11 cellular contexts compared by ENCODE assay signal in genomic region chr18:3666526-3667254, GRCh38.
A peak's percentile ranks its signal among the peaks of the same experiment; 100 is the strongest.
DNase-seq lines count a peak whose midpoint lies in the region; ATAC-seq, FAIRE-seq and TF ChIP-seq lines count a peak whose summit lies in the region.
"Had no signal": no experiment of that assay in that cellular context is flagged by ENCODE, and none has a peak within 500 bp of the region (broad histone marks: within the 10 kb centered on the region; RNA-seq: fewer than 3 reads in every experiment).

No MANE protein-coding gene starts in this region.

- 91% methylated on average over 5 of the region's 5 CpGs for WGBS in prostate gland

- peak; percentile 70 for TF ChIP-seq CTCF in 22Rv1 (IDR thresholded peaks at IDR 0.05)
- peak; percentile 61 for TF ChIP-seq CTCF in Panc1 (IDR thresholded peaks at IDR 0.05)
- TF ChIP-seq CTCF in keratinocyte (optimal IDR thresholded peaks at IDR 0.05 in 1 of 3, IDR thresholded peaks at IDR 0.05 in 1 of 3, conservative IDR thresholded peaks at IDR 0.05 in 1 of 3; ENCODE audit: extremely low read depth in 1 of 3, insufficient read depth in 2 of 3, low read length in 3 of 3) = no peak
- no peak for TF ChIP-seq CTCF in prostate gland (IDR thresholded peaks at IDR 0.05)

- no TSS peak for BruUV-seq in Panc1 (replicated peaks; lab: Mats Ljungman, UMichigan)

- DNase-seq in Panc1 (ENCODE audit: low read depth, low spot score) = no peak
- no peak for DNase-seq in keratinocyte (ENCODE audit: low read depth, low spot score)
- no peak for DNase-seq in NCI-H1092 (lab: John Stamatoyannopoulos, UW)
- no peak for DNase-seq in OCI-M1 (lab: John Stamatoyannopoulos, UW)
- no peak for DNase-seq in activated CD4-positive, alpha-beta memory T cell treated with anti-CD3 and anti-CD28 coated beads, Interleukin-2, amount 10 ng/mL, durations not matched to agents 7 days and 5 days
- no peak for DNase-seq in prostate gland (ENCODE audit: low spot score)
- DNase-seq: activated gamma-delta T cell had no signal

- intact Hi-C loops in Panc1 (cut with micrococcal nuclease; ENCODE audit: unreplicated experiment) = loop anchor here (2.0 to 5.0 kb wide), 3 partner anchors 64 to 386 kb away; partner anchors contain the start of gene TGIF1
- intact Hi-C loops in prostate gland (cut with DNase I) = loop anchor here (1.0 to 5.0 kb wide), 4 partner anchors 39 to 385 kb away; no protein-coding TSS in a partner anchor

- no peaks in the 10 kb centered on the region for H4K20me1 ChIP-seq in keratinocyte (ENCODE audit: control insufficient read depth, extremely low read depth, insufficient read depth, low read length)

- H3K4me3 Mint-ChIP-seq in activated CD4-positive, alpha-beta memory T cell treated with anti-CD3 and anti-CD28 coated beads, Interleukin-2, amount 10 ng/mL, durations not matched to agents 7 days and 5 days = no peak overlapping the region
- H3K4me3 Mint-ChIP-seq: dendritic cell treated with granulocyte-macrophage colony-stimulating factor and Interleukin-4, amounts not matched to agents 40 ng/mL and 50 ng/mL, for 4 days had no signal

- H3K27ac ChIP-seq in 22Rv1 (no peak overlapping the region), Panc1 (ENCODE audit: low read length) (peak overlapping the region; percentile 100), keratinocyte (ENCODE audit: control insufficient read depth, insufficient read depth, low read length) (peak overlapping the region; percentile 92), prostate gland (no peak overlapping the region)

- H3K9ac ChIP-seq in keratinocyte (ENCODE audit: control insufficient read depth, extremely low read depth, insufficient read depth, low read length) = no peak overlapping the region

- H3K79me2 ChIP-seq in keratinocyte (ENCODE audit: control insufficient read depth, insufficient read depth, low read length) = no peaks in the 10 kb centered on the region
- H3K79me2 ChIP-seq: hepatocyte had no signal

- no peak for TF ChIP-seq POLR2A in prostate gland (IDR thresholded peaks at IDR 0.05)

- dilution Hi-C loops in keratinocyte (cut with MboI; ENCODE audit: extremely low pct_ligation_motif_present, low sequenced_read_pairs) = no loop called here

- peaks cover 60% of the 10 kb centered on the region for H3K4me1 ChIP-seq in Panc1 (ENCODE audit: control insufficient read depth, insufficient read depth, low read length)
- H3K4me1 ChIP-seq in keratinocyte (ENCODE audit: control insufficient read depth, extremely low read depth, insufficient read depth, low read length) = peaks cover 17% of the 10 kb centered on the region
- no peaks in the 10 kb centered on the region for H3K4me1 ChIP-seq in prostate gland (replicated peaks)

- H3K36me3 ChIP-seq in Panc1 (ENCODE audit: control insufficient read depth, insufficient read depth, low read length) = no peaks in the 10 kb centered on the region
- H3K36me3 ChIP-seq in keratinocyte (ENCODE audit: control insufficient read depth in 2 of 2, extremely low read depth in 1 of 2, insufficient read depth in 2 of 2, low read length in 2 of 2) = no peaks in the 10 kb centered on the region
- no peaks in the 10 kb centered on the region for H3K36me3 ChIP-seq in prostate gland

- H3K36me3 Mint-ChIP-seq in activated CD4-positive, alpha-beta memory T cell treated with anti-CD3 and anti-CD28 coated beads, Interleukin-2, amount 10 ng/mL, durations not matched to agents 7 days and 5 days (ENCODE audit: low read depth) = no peaks in the 10 kb centered on the region

- H2AFZ ChIP-seq in keratinocyte (ENCODE audit: control insufficient read depth, low read length) = no peak overlapping the region

- H3K27me3 ChIP-seq in Panc1 (ENCODE audit: control insufficient read depth, insufficient read depth, low read length) (no peaks in the 10 kb centered on the region), keratinocyte (ENCODE audit: control insufficient read depth, extremely low read depth, insufficient read depth, low read length) (no peaks in the 10 kb centered on the region), prostate gland (replicated peaks; ENCODE audit: insufficient read depth) (no peaks in the 10 kb centered on the region)
- H3K27me3 ChIP-seq: hepatocyte had no signal

- no peaks in the 10 kb centered on the region for H3K9me3 Mint-ChIP-seq in activated CD4-positive, alpha-beta memory T cell treated with anti-CD3 and anti-CD28 coated beads, Interleukin-2, amount 10 ng/mL, durations not matched to agents 7 days and 5 days

- in situ Hi-C loops in Panc1 (cut with HindIII; ENCODE audit: low pct_unique_long_range_greater_than_20kb, low sequenced_read_pairs) = no loop called here

- peak; percentile 35 for ATAC-seq in GM18909 (IDR thresholded peaks at IDR 0.05; ENCODE audit: poor library complexity, unreplicated experiment)
- no peak for ATAC-seq in Panc1

- CTCF ChIA-PET in Panc1 (lab: Charles Lee) = interaction anchor here (0.6 to 2.0 kb wide), 13 partner anchors 13 to 329 kb away, joined by 3 to 15 read pairs (median 4); no protein-coding TSS in a partner anchor
- CTCF ChIA-PET in activated CD4-positive, alpha-beta memory T cell treated with anti-CD3 and anti-CD28 coated beads, Interleukin-2, amount 10 ng/mL, durations not matched to agents 7 days and 5 days (lab: Charles Lee) = interaction anchor here (0.6 to 5.6 kb wide), 50 partner anchors 9 to 604 kb away, joined by 3 to 113 read pairs (median 4); no protein-coding TSS in a partner anchor

- H3K4me1 Mint-ChIP-seq in activated CD4-positive, alpha-beta memory T cell treated with anti-CD3 and anti-CD28 coated beads, Interleukin-2, amount 10 ng/mL, durations not matched to agents 7 days and 5 days = peaks cover 21% of the 10 kb centered on the region

- H3K9me3 ChIP-seq in Panc1 (ENCODE audit: control insufficient read depth, insufficient read depth, low read depth, low read length) (peaks cover 6% of the 10 kb centered on the region; the same call in 1 of the 2 replicates), keratinocyte (ENCODE audit: control insufficient read depth, low read depth, low read length) (no peaks in the 10 kb centered on the region), prostate gland (no peaks in the 10 kb centered on the region)

- no peaks in the 10 kb centered on the region for H3K9me1 ChIP-seq in keratinocyte (ENCODE audit: control insufficient read depth, extremely low read depth, insufficient read depth, low read length)

- H3K4me3 ChIP-seq in Panc1 (ENCODE audit: low read depth in 2 of 2, low read length in 2 of 2) (no peak overlapping the region), keratinocyte (ENCODE audit: control insufficient read depth in 2 of 3, extremely low read depth in 1 of 3, insufficient read depth in 2 of 3, low read depth in 1 of 3, low read length in 3 of 3) (no peak overlapping the region), prostate gland (no peak overlapping the region)
- H3K4me3 ChIP-seq: hepatocyte had no signal

- no peak overlapping the region for H3K27ac Mint-ChIP-seq in activated CD4-positive, alpha-beta memory T cell treated with anti-CD3 and anti-CD28 coated beads, Interleukin-2, amount 10 ng/mL, durations not matched to agents 7 days and 5 days

- H3K4me2 ChIP-seq in keratinocyte (ENCODE audit: control insufficient read depth, extremely low read depth, insufficient read depth, low read depth, low read length) = peak overlapping the region; percentile 88

- POLR2A ChIA-PET in Panc1 (lab: Charles Lee) = interaction anchor here (0.7 to 3.1 kb wide), 12 partner anchors 10 to 412 kb away, joined by 3 to 23 read pairs (median 6); no protein-coding TSS in a partner anchor
- POLR2A ChIA-PET in activated CD4-positive, alpha-beta memory T cell treated with anti-CD3 and anti-CD28 coated beads, Interleukin-2, amount 10 ng/mL, durations not matched to agents 7 days and 5 days (lab: Charles Lee) = interaction anchor here (0.8 to 3.3 kb wide), 8 partner anchors 62 to 419 kb away, joined by 3 to 40 read pairs (median 5); partner anchors contain the start of gene MYL12A

- no peak for FAIRE-seq in keratinocyte (lab: Jason Lieb, UNC)

- peaks cover 3% of the 10 kb centered on the region for H3K27me3 Mint-ChIP-seq in activated CD4-positive, alpha-beta memory T cell treated with anti-CD3 and anti-CD28 coated beads, Interleukin-2, amount 10 ng/mL, durations not matched to agents 7 days and 5 days
- H3K27me3 Mint-ChIP-seq: dendritic cell treated with granulocyte-macrophage colony-stimulating factor and Interleukin-4, amounts not matched to agents 40 ng/mL and 50 ng/mL, for 4 days had no signal

Comparison
In these comparisons a context has a peak if more than half of its experiments do, and no peak if none do; other contexts are left out.
1. H3K27ac ChIP-seq: peak in Panc1 (single experiment) and keratinocyte (single experiment); none in 22Rv1 (single experiment) and prostate gland (0 of 2).
2. CTCF ChIP-seq: peak in 22Rv1 (single experiment) and Panc1 (single experiment); none in keratinocyte (0 of 3) and prostate gland (0 of 4).